ENCODE assay signal across 21 cellular contexts in genomic region chr11:65148657-65149056, GRCh38. TPM values are rescaled to one million over a fixed set of nuclear protein-coding genes. Genes with fewer than 3 reads are reported as not detected.
A peak's percentile ranks its signal among the peaks of the same experiment; 100 is the strongest.
DNase-seq lines count a peak whose midpoint lies in the region; ATAC-seq and TF ChIP-seq lines count a peak whose summit lies in the region.
"Had no signal": no experiment of that assay in that cellular context is flagged by ENCODE, and none has a peak within 500 bp of the region (broad histone marks: within the 10 kb centered on the region; RNA-seq: fewer than 3 reads in every experiment).

No MANE protein-coding gene starts in this region.

- H3K9ac ChIP-seq in endodermal cell (ENCODE audit: extremely low read depth, low read length, poor library complexity, severe bottlenecking), result no peak overlapping the region
- H3K9ac ChIP-seq: BLaER1 treated with 17β-estradiol and CSF1 and Interleukin-3, amounts not matched to agents 10 nM and 100 nM had no signal

- DNase-seq in activated CD4-positive, alpha-beta T cell treated with anti-CD3 and anti-CD28 coated beads, Interleukin-2, amount 10 ng/mL, durations not matched to agents 24 days and 14 days, result peak; percentile 54
- DNase-seq in activated CD4-positive, alpha-beta T cell treated with anti-CD3 and anti-CD28 coated beads for 4 hours, result no peak
- DNase-seq in endodermal cell (peak; percentile 33), sciatic nerve (ENCODE audit: low spot score) (peak; percentile 44), ecto neural progenitor cell (ENCODE audit: low spot score) (no peak), NCI-H526 (lab: John Stamatoyannopoulos, UW) (no peak)
- DNase-seq: 8988T; CD4-positive, CD25-positive, alpha-beta regulatory T cell; CD8-positive, alpha-beta memory T cell; COR-L47; DMS 273 treated with DMSO at 0.1 percent for 48 hours; DND-41; EL; H9 had no signal

- 62 to 85% methylated on average over 2 to 5 of the region's 5 CpGs for WGBS in endodermal cell (ENCODE audit: insufficient coverage in 1 of 2, insufficient read length in 1 of 2), 2 experiments

- peaks cover 21% of the 10 kb centered on the region for H3K27me3 Mint-ChIP-seq in activated CD4-positive, alpha-beta T cell treated with anti-CD3 and anti-CD28 coated beads, Interleukin-2, amount 10 ng/mL, durations not matched to agents 24 days and 14 days
- peaks cover 36% of the 10 kb centered on the region for H3K27me3 Mint-ChIP-seq in endodermal cell (ENCODE audit: insufficient read depth)

- H3K9me3 ChIP-seq in endodermal cell (ENCODE audit: control insufficient read depth, low read length), result peaks cover 15% of the 10 kb centered on the region

- no peak overlapping the region for H3K4me3 Mint-ChIP-seq in activated CD4-positive, alpha-beta T cell treated with anti-CD3 and anti-CD28 coated beads, Interleukin-2, amount 10 ng/mL, durations not matched to agents 24 days and 14 days
- H3K4me3 Mint-ChIP-seq in endodermal cell, result no peak overlapping the region
- H3K4me3 Mint-ChIP-seq: CD4-positive, CD25-positive, alpha-beta regulatory T cell; CD8-positive, alpha-beta memory T cell; H9 had no signal

- H3K4me1 Mint-ChIP-seq in activated CD4-positive, alpha-beta T cell treated with anti-CD3 and anti-CD28 coated beads, Interleukin-2, amount 10 ng/mL, durations not matched to agents 24 days and 14 days, result peaks cover 11% of the 10 kb centered on the region
- no peaks in the 10 kb centered on the region for H3K4me1 Mint-ChIP-seq in endodermal cell
- H3K4me1 Mint-ChIP-seq: CD4-positive, CD25-positive, alpha-beta regulatory T cell; CD8-positive, alpha-beta memory T cell had no signal

- H3K27ac Mint-ChIP-seq in activated CD4-positive, alpha-beta T cell treated with anti-CD3 and anti-CD28 coated beads, Interleukin-2, amount 10 ng/mL, durations not matched to agents 24 days and 14 days, result no peak overlapping the region
- H3K27ac Mint-ChIP-seq in endodermal cell, result no peak overlapping the region
- H3K27ac Mint-ChIP-seq: CD4-positive, CD25-positive, alpha-beta regulatory T cell had no signal

- no peaks in the 10 kb centered on the region for H3K4me1 ChIP-seq in endodermal cell (ENCODE audit: control insufficient read depth, insufficient read depth, low read length)

- H3K36me3 ChIP-seq in endodermal cell (ENCODE audit: control insufficient read depth, insufficient read depth, low read length), result no peaks in the 10 kb centered on the region
- H3K36me3 ChIP-seq: BLaER1 treated with 17β-estradiol and CSF1 and Interleukin-3, amounts not matched to agents 10 nM and 100 nM had no signal

- no peak for TF ChIP-seq CTCF in endodermal cell (conservative IDR thresholded peaks at IDR 0.05)

- H3K27ac ChIP-seq in endodermal cell (ENCODE audit: low read depth, low read length), result no peak overlapping the region
- H3K27ac ChIP-seq: BLaER1 treated with 17β-estradiol and CSF1 and Interleukin-3, amounts not matched to agents 10 nM and 100 nM had no signal

- intact Hi-C loops in activated CD4-positive, alpha-beta T cell treated with anti-CD3 and anti-CD28 coated beads, Interleukin-2, amount 10 ng/mL, durations not matched to agents 24 days and 14 days (cut with micrococcal nuclease), result no loop called here
- intact Hi-C loops in sciatic nerve (cut with DNase I), result no loop called here

- no peaks in the 10 kb centered on the region for H3K9me3 Mint-ChIP-seq in activated CD4-positive, alpha-beta T cell treated with anti-CD3 and anti-CD28 coated beads, Interleukin-2, amount 10 ng/mL, durations not matched to agents 24 days and 14 days
- peaks cover 12% of the 10 kb centered on the region for H3K9me3 Mint-ChIP-seq in endodermal cell

- no peaks in the 10 kb centered on the region for H3K27me3 ChIP-seq in endodermal cell (ENCODE audit: control insufficient read depth, insufficient read depth, low read length, poor library complexity, severe bottlenecking)
- H3K27me3 ChIP-seq: BLaER1 treated with 17β-estradiol and CSF1 and Interleukin-3, amounts not matched to agents 10 nM and 100 nM had no signal

- H3K4me3 ChIP-seq in endodermal cell (ENCODE audit: low read length), result no peak overlapping the region
- H3K4me3 ChIP-seq: BLaER1 treated with 17β-estradiol and CSF1 and Interleukin-3, amounts not matched to agents 10 nM and 100 nM; GM12878 had no signal

- ATAC-seq in sciatic nerve (no peak), GM21360 (IDR thresholded peaks at IDR 0.05; ENCODE audit: unreplicated experiment) (no peak)
- ATAC-seq: GM12878, HepG2 had no signal

- H3K36me3 Mint-ChIP-seq in activated CD4-positive, alpha-beta T cell treated with anti-CD3 and anti-CD28 coated beads, Interleukin-2, amount 10 ng/mL, durations not matched to agents 24 days and 14 days (ENCODE audit: low read depth), result no peaks in the 10 kb centered on the region
- H3K36me3 Mint-ChIP-seq in endodermal cell (ENCODE audit: low read depth), result no peaks in the 10 kb centered on the region
- H3K36me3 Mint-ChIP-seq: CD4-positive, CD25-positive, alpha-beta regulatory T cell; CD8-positive, alpha-beta memory T cell had no signal

RNA-seq across cellular contexts. Expression of gene SYVN1, which starts 14.3 kb away (rescaled TPM):
- 36.9 and 39.0 TPM in 2 replicates for total RNA-seq in activated CD4-positive, alpha-beta T cell treated with anti-CD3 and anti-CD28 coated beads, Interleukin-2, amount 10 ng/mL, durations not matched to agents 24 days and 14 days
- total RNA-seq in endodermal cell (10 to 100 TPM; 30.4 to 39.5 TPM), sciatic nerve (75.9 TPM)
- 32.8 TPM for polyA plus RNA-seq in endodermal cell (2013, experiment 1 of 2)
- 25.3 TPM for polyA plus RNA-seq in endodermal cell (2013, experiment 2 of 2)

RNA-seq across cellular contexts. Expression of gene SPDYC, which starts 21.4 kb away (rescaled TPM):
- total RNA-seq in activated CD4-positive, alpha-beta T cell treated with anti-CD3 and anti-CD28 coated beads, Interleukin-2, amount 10 ng/mL, durations not matched to agents 24 days and 14 days, result not detected in 2 replicates
- under 1 TPM in 1 of 2 donors, not detected in 1; 0.46 TPM for total RNA-seq in endodermal cell
- not detected for polyA plus RNA-seq in endodermal cell (2013, experiment 1 of 2)
- not detected for polyA plus RNA-seq in endodermal cell (2013, experiment 2 of 2)
- not detected for total RNA-seq in sciatic nerve
- total RNA-seq: A673; CD4-positive, CD25-positive, alpha-beta regulatory T cell; CD8-positive, alpha-beta memory T cell; GM12878; H1 had no signal
- polyA plus RNA-seq: AG04450; CD4-positive, CD25-positive, alpha-beta regulatory T cell; CD8-positive, alpha-beta memory T cell; GM12878 had no signal

RNA-seq across cellular contexts. Expression of gene MRPL49, which starts 26.5 kb away (rescaled TPM):
- 78.1 and 81.4 TPM in 2 replicates for total RNA-seq in activated CD4-positive, alpha-beta T cell treated with anti-CD3 and anti-CD28 coated beads, Interleukin-2, amount 10 ng/mL, durations not matched to agents 24 days and 14 days
- total RNA-seq in endodermal cell, result 10 to 100 TPM; 53.9 to 56.6 TPM
- 37.3 TPM for polyA plus RNA-seq in endodermal cell (2013, experiment 1 of 2)
- polyA plus RNA-seq in endodermal cell (2013, experiment 2 of 2), result 36.6 TPM
- 32.1 TPM for total RNA-seq in sciatic nerve

RNA-seq across cellular contexts. Expression of gene FAU, which starts 26.7 kb away (rescaled TPM):
- total RNA-seq in activated CD4-positive, alpha-beta T cell treated with anti-CD3 and anti-CD28 coated beads, Interleukin-2, amount 10 ng/mL, durations not matched to agents 24 days and 14 days, result 1,048 and 1,049 TPM in 2 replicates
- total RNA-seq in endodermal cell (100 to 1,000 TPM; 774 to 802 TPM), sciatic nerve (722 TPM)
- polyA plus RNA-seq in endodermal cell (2013, experiment 1 of 2), result 857 TPM
- polyA plus RNA-seq in endodermal cell (2013, experiment 2 of 2), result 794 TPM

RNA-seq across cellular contexts. Expression of gene ZNHIT2, which starts 31.2 kb away (rescaled TPM):
- 17.1 and 18.1 TPM in 2 replicates for total RNA-seq in activated CD4-positive, alpha-beta T cell treated with anti-CD3 and anti-CD28 coated beads, Interleukin-2, amount 10 ng/mL, durations not matched to agents 24 days and 14 days
- total RNA-seq in endodermal cell (10 to 100 TPM; 11.0 to 11.8 TPM), sciatic nerve (6.8 TPM)
- polyA plus RNA-seq in endodermal cell (2013, experiment 1 of 2), result 6.0 TPM
- 5.4 TPM for polyA plus RNA-seq in endodermal cell (2013, experiment 2 of 2)

Comparison
In these comparisons a context has a peak if more than half of its experiments do, and no peak if none do; other contexts are left out.
1. DNase-seq: peak in activated CD4-positive, alpha-beta T cell treated with anti-CD3 and anti-CD28 coated beads, Interleukin-2, amount 10 ng/mL, durations not matched to agents 24 days and 14 days (single experiment), endodermal cell (single experiment) and sciatic nerve (single experiment); none in activated CD4-positive, alpha-beta T cell treated with anti-CD3 and anti-CD28 coated beads for 4 hours (0 of 2), ecto neural progenitor cell (single experiment) and NCI-H526 (0 of 2).